ENCODE assay signal across 8 cellular contexts in the genomic region with DNA sequence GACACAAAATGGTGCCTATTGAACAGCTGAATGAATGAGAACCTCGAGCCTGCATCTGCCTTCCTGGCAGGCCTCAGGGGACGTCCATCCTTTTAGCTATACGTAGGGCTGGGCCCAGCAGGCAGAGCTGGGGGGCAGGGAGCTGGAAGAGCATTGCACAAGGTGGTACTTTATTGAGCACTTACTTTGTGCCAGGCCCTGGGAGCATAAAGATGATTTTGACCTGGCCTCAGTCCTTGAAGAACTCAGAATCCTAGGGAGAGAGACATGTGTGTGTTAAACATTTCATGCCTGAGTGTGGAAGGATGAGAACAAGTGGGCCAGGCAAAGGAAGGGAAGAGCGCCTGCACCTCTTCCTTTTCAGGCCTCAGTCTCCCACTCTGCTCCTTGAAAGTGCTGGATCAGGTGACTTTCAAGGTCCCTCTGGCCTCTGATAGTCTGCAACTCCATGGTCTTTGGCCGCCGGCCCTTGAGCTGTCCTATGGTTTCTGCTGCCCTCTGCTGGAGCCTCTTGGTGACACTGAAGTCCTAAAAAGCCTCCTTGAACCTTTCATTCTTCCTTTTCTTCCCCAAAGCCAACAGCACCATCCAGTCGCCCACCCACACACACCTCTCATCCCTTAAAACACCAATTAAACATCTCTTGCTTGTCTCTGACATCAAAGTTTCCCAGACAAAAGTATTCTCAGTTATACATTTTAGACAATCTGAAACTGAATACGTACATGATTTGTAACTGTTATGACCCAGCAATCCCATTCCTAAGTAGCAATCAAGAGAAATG. TPM values are rescaled to one million over a fixed set of nuclear protein-coding genes. Genes with fewer than 3 reads are reported as not detected.
DNase-seq lines count a peak whose midpoint lies in the region; ATAC-seq and TF ChIP-seq lines count a peak whose summit lies in the region.

No MANE protein-coding gene starts in this region.

- intact Hi-C loops in Right ventricle myocardium superior (cut with DNase I) (loop anchor here (5.0 to 10.0 kb wide), 2 partner anchors 37 to 195 kb away; no protein-coding TSS in a partner anchor), prostate gland (cut with DNase I) (loop anchor here (5.0 kb wide), 1 partner anchor 53 kb away; no protein-coding TSS in a partner anchor)

- ATAC-seq in Right ventricle myocardium superior (ENCODE audit: poor library complexity), result peak; percentile 41
- ATAC-seq in GM18870 (IDR thresholded peaks at IDR 0.05; ENCODE audit: unreplicated experiment), result no peak
- no peak for ATAC-seq in HG03045 (IDR thresholded peaks at IDR 0.05; ENCODE audit: unreplicated experiment)

- DNase-seq in GF-D8 (lab: John Stamatoyannopoulos, UW), result peak; percentile 19
- peak; percentile 58 for DNase-seq in MV-4-11 (lab: John Stamatoyannopoulos, UW)
- peak; percentile 86 for DNase-seq in SK-MEL-5 (ENCODE audit: low read depth, low spot score)
- DNase-seq in activated naive CD4-positive, alpha-beta T cell treated with anti-CD3 and anti-CD28 coated beads, Interleukin-2, amount 10 ng/mL, durations not matched to agents 7 days and 5 days, result peak; percentile 74
- peak; percentile 87 for DNase-seq in Right ventricle myocardium superior
- peak; percentile 62 for DNase-seq in prostate gland (ENCODE audit: low spot score)

- CTCF ChIA-PET in activated naive CD4-positive, alpha-beta T cell treated with anti-CD3 and anti-CD28 coated beads, Interleukin-2, amount 10 ng/mL, durations not matched to agents 7 days and 5 days (lab: Charles Lee), result interaction anchor here (0.6 to 9.2 kb wide), 35 partner anchors 9 to 264 kb away, joined by 3 to 150 read pairs (median 4); partner anchors contain the start of genes HDGF, INSRR, ISG20L2 and LRRC71

- no peaks in the 10 kb centered on the region for H3K9me3 ChIP-seq in prostate gland

- peaks cover 93% of the 10 kb centered on the region for H3K27me3 Mint-ChIP-seq in activated naive CD4-positive, alpha-beta T cell treated with anti-CD3 and anti-CD28 coated beads, Interleukin-2, amount 10 ng/mL, durations not matched to agents 7 days and 5 days

- no peak for TF ChIP-seq POLR2A in prostate gland (IDR thresholded peaks at IDR 0.05)

- peaks cover 21% of the 10 kb centered on the region for H3K4me1 Mint-ChIP-seq in activated naive CD4-positive, alpha-beta T cell treated with anti-CD3 and anti-CD28 coated beads, Interleukin-2, amount 10 ng/mL, durations not matched to agents 7 days and 5 days

- H3K9me3 Mint-ChIP-seq in activated naive CD4-positive, alpha-beta T cell treated with anti-CD3 and anti-CD28 coated beads, Interleukin-2, amount 10 ng/mL, durations not matched to agents 7 days and 5 days, result no peaks in the 10 kb centered on the region

- peaks cover 2% of the 10 kb centered on the region for H3K27me3 ChIP-seq in prostate gland (replicated peaks; ENCODE audit: insufficient read depth)

- no peaks in the 10 kb centered on the region for H3K36me3 Mint-ChIP-seq in activated naive CD4-positive, alpha-beta T cell treated with anti-CD3 and anti-CD28 coated beads, Interleukin-2, amount 10 ng/mL, durations not matched to agents 7 days and 5 days

- no peak overlapping the region for H3K4me3 Mint-ChIP-seq in activated naive CD4-positive, alpha-beta T cell treated with anti-CD3 and anti-CD28 coated beads, Interleukin-2, amount 10 ng/mL, durations not matched to agents 7 days and 5 days

- TF ChIP-seq CTCF in prostate gland (IDR thresholded peaks at IDR 0.05), result peak; percentile 31 to 78 (median 70)

- H3K36me3 ChIP-seq in prostate gland, result no peaks in the 10 kb centered on the region

- no peak overlapping the region for H3K27ac Mint-ChIP-seq in activated naive CD4-positive, alpha-beta T cell treated with anti-CD3 and anti-CD28 coated beads, Interleukin-2, amount 10 ng/mL, durations not matched to agents 7 days and 5 days

- H3K4me1 ChIP-seq in prostate gland (replicated peaks), result peaks cover 3% of the 10 kb centered on the region

- H3K4me3 ChIP-seq in prostate gland, result no peak overlapping the region

- 45% methylated on average over 8 of the region's 8 CpGs for WGBS in prostate gland

- no peak overlapping the region for H3K27ac ChIP-seq in prostate gland

- in situ Hi-C loops in SK-MEL-5 (cut with HindIII; ENCODE audit: low pct_unique_long_range_greater_than_20kb, low sequenced_read_pairs), result no loop called here

RNA-seq across cellular contexts. Expression of gene PEAR1, which starts 3.5 kb away (rescaled TPM):
- total RNA-seq in SK-MEL-5 (2014; rRNA removed; shearing (Covaris generic)), result not detected in 2 replicates
- 0.02 and 0.05 TPM in 2 replicates for polyA plus RNA-seq in SK-MEL-5 (2015; cell fraction: cytosol; rRNA removed)
- polyA plus RNA-seq in SK-MEL-5 (2015; cell fraction: nucleus; rRNA removed), result not detected in 2 replicates
- total RNA-seq in Right ventricle myocardium superior (6.7 TPM), prostate gland (10 to 100 TPM in 1 of 2 donors, 1 to 10 TPM in 1; 3.6 to 20.0 TPM)

RNA-seq across cellular contexts. Expression of gene NTRK1, which starts 29.3 kb away (rescaled TPM):
- 0.32 and 0.53 TPM in 2 replicates for total RNA-seq in SK-MEL-5 (2014; rRNA removed; shearing (Covaris generic))
- polyA plus RNA-seq in SK-MEL-5 (2015; cell fraction: cytosol; rRNA removed), result 0.71 and 0.86 TPM in 2 replicates
- polyA plus RNA-seq in SK-MEL-5 (2015; cell fraction: nucleus; rRNA removed), result 0.31 and 0.93 TPM in 2 replicates
- total RNA-seq in Right ventricle myocardium superior (2.5 TPM), prostate gland (10 to 100 TPM in 1 of 2 donors, under 1 TPM in 1; 0.59 to 31.4 TPM)

RNA-seq across cellular contexts. Expression of gene LRRC71, which starts 30.4 kb away (rescaled TPM):
- total RNA-seq in SK-MEL-5 (2014; rRNA removed; shearing (Covaris generic)), result not detected in 2 replicates
- not detected in 2 replicates for polyA plus RNA-seq in SK-MEL-5 (2015; cell fraction: cytosol; rRNA removed)
- not detected in 2 replicates for polyA plus RNA-seq in SK-MEL-5 (2015; cell fraction: nucleus; rRNA removed)
- not detected for total RNA-seq in Right ventricle myocardium superior
- 1 to 10 TPM in 1 of 2 donors, not detected in 1; 3.7 TPM for total RNA-seq in prostate gland

RNA-seq across cellular contexts. Expression of gene INSRR, which starts 31.1 kb away (rescaled TPM):
- total RNA-seq in SK-MEL-5 (2014; rRNA removed; shearing (Covaris generic)), result not detected in 2 replicates
- not detected in 2 replicates for polyA plus RNA-seq in SK-MEL-5 (2015; cell fraction: cytosol; rRNA removed)
- 0.05 TPM in 1 of 2 replicates, not detected in the other for polyA plus RNA-seq in SK-MEL-5 (2015; cell fraction: nucleus; rRNA removed)
- total RNA-seq in Right ventricle myocardium superior, result 0.40 TPM
- total RNA-seq in prostate gland, result 1 to 10 TPM in 1 of 2 donors, under 1 TPM in 1; 0.18 to 3.0 TPM

Comparison
In these comparisons a context has a peak if more than half of its experiments do, and no peak if none do; other contexts are left out.
1. DNase-seq: peak in every context shown above with its lines; median percentile 87 in Right ventricle myocardium superior; 86 in SK-MEL-5; 74 in activated naive CD4-positive, alpha-beta T cell treated with anti-CD3 and anti-CD28 coated beads, Interleukin-2, amount 10 ng/mL, durations not matched to agents 7 days and 5 days; 62 in prostate gland; 58 in MV-4-11; 19 in GF-D8.